In the genomic region with DNA sequence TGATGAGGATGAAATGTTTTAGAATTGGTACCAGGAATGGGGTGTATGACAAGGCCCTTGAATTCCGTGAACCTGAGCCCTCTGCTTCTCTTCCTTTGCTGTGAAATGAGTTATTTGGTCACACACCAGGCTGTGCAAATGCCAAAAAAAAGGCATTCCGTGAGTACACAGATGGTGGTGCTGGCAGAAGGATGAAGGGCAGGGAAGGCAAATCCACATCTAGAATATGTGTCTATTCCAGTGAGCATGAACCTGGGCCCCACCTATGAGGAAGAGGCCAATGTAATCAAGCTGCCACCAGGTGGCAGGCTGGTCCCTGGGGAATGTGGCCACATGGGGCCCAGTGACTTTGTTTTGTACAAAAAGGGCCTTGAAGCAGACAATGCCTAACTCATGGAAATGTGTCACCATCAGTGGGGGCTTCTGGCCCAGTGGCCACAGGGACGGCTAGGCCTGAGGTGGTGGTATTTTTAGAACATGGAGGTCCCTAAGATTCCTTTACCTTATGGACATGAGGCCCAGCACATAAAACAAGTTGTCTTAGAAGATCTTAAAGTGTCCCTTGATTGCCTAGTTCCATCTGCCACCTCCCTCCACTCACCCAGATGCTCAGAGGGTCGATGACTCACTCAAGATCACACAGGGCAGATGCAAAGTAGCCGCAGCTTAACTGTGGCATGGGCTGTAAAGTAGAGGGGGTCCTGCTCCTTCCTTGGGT, we compare ENCODE assay signal across 8 cellular contexts. TPM values are rescaled to one million over a fixed set of nuclear protein-coding genes. Genes with fewer than 3 reads are reported as not detected.
DNase-seq lines count a peak whose midpoint lies in the region; ATAC-seq and TF ChIP-seq lines count a peak whose summit lies in the region.

No MANE protein-coding gene starts in this region.

- ATAC-seq in lung (ENCODE audit: insufficient read depth, low FRiP score) (peak; percentile 39), HG02588 (IDR thresholded peaks at IDR 0.05; ENCODE audit: unreplicated experiment) (no peak)

- peak; percentile 9 for DNase-seq in NCI-H226
- peak; percentile 79 to 82 for DNase-seq in activated CD4-positive, alpha-beta T cell treated with anti-CD3 and anti-CD28 coated beads for 4 hours
- no peak for DNase-seq in chondrocyte (ENCODE audit: low spot score)
- peak; percentile 72 for DNase-seq in lung (ENCODE audit: low spot score)
- peak; percentile 59 to 73 for DNase-seq in stimulated activated CD8-positive, alpha-beta memory T cell treated with anti-CD3 and anti-CD28 coated beads, Interleukin-15, amount 100 ng/mL, for 48 hours (ENCODE audit: low read depth in 2 of 2)

- 60 to 71% methylated on average over 5 of the region's 5 CpGs for WGBS in lung, 2 donors

- H3K4me1 Mint-ChIP-seq in chondrocyte (ENCODE audit: low read depth): peaks cover 17% of the 10 kb centered on the region

- no peak overlapping the region for H3K27ac Mint-ChIP-seq in chondrocyte (ENCODE audit: unreplicated experiment)

- H3K9me3 Mint-ChIP-seq in chondrocyte (ENCODE audit: low read depth): no peaks in the 10 kb centered on the region

- H3K27ac ChIP-seq in 22Rv1 (no peak overlapping the region), lung (ENCODE audit: low read depth in 1 of 2, low read length in 1 of 2) (no peak overlapping the region)

- H3K4me1 ChIP-seq in lung (ENCODE audit: control insufficient read depth in 2 of 2, insufficient read depth in 2 of 2, low read length in 2 of 2): peaks cover 0 to 6% of the 10 kb centered on the region in 2 donors

- H3K27me3 Mint-ChIP-seq in chondrocyte (ENCODE audit: low read depth): no peaks in the 10 kb centered on the region

- no peaks in the 10 kb centered on the region for H3K36me3 ChIP-seq in lung (ENCODE audit: control insufficient read depth in 2 of 2, insufficient read depth in 2 of 2, low read length in 2 of 2)

- no peak overlapping the region for H3K4me3 ChIP-seq in lung

- H3K36me3 Mint-ChIP-seq in chondrocyte (ENCODE audit: low read depth): no peaks in the 10 kb centered on the region

- H3K27me3 ChIP-seq in lung (ENCODE audit: control insufficient read depth, insufficient read depth): no peaks in the 10 kb centered on the region

- no peak overlapping the region for H3K4me3 Mint-ChIP-seq in chondrocyte (ENCODE audit: unreplicated experiment)

- peaks cover 0 to 2% of the 10 kb centered on the region in 2 donors for H3K9me3 ChIP-seq in lung (ENCODE audit: control insufficient read depth in 2 of 2, insufficient read depth in 1 of 2, low read length in 1 of 2)

- TF ChIP-seq CTCF in 22Rv1 (IDR thresholded peaks at IDR 0.05) (peak; percentile 93), GM12872 (IDR thresholded peaks at IDR 0.05; ENCODE audit: insufficient read depth, low read depth, low read length) (peak; percentile 89), chondrocyte (IDR thresholded peaks at IDR 0.05) (peak; percentile 79), lung (IDR thresholded peaks at IDR 0.05; ENCODE audit: control extremely low read depth, extremely low read depth) (peak; percentile 89)

RNA-seq across cellular contexts. Expression of gene RNF215, which starts 3.9 kb away (rescaled TPM):
- 35.2 to 36.2 TPM (median 36.0 TPM) in 3 replicates for total RNA-seq in chondrocyte
- total RNA-seq in lung: 10 to 100 TPM in 1 of 2 donors, 1 to 10 TPM in 1; 8.5 to 19.7 TPM
- 10 to 100 TPM in 1 of 2 donors, 1 to 10 TPM in 1; 8.9 to 10.4 TPM for polyA plus RNA-seq in lung

RNA-seq across cellular contexts. Expression of gene SEC14L2, which starts 5.7 kb away (rescaled TPM):
- total RNA-seq in chondrocyte (15.5 to 39.5 TPM (median 15.6 TPM) in 3 replicates), lung (10 to 100 TPM in 1 of 2 donors, 1 to 10 TPM in 1; 8.8 to 10.3 TPM)
- polyA plus RNA-seq in lung: 1 to 10 TPM; 6.1 to 7.2 TPM

RNA-seq across cellular contexts. Expression of gene CCDC157, which starts 34.3 kb away (rescaled TPM):
- total RNA-seq in chondrocyte (2.1 to 3.1 TPM (median 2.3 TPM) in 3 replicates), lung (10 to 100 TPM; 10.9 to 11.9 TPM)
- polyA plus RNA-seq in lung: 1 to 10 TPM; 4.1 to 6.0 TPM

RNA-seq across cellular contexts. Expression of gene MTFP1, which starts 34.4 kb away (rescaled TPM):
- 9.3 to 12.7 TPM (median 12.1 TPM) in 3 replicates for total RNA-seq in chondrocyte
- 10 to 100 TPM in 1 of 2 donors, 1 to 10 TPM in 1; 1.8 to 21.0 TPM for total RNA-seq in lung
- polyA plus RNA-seq in lung: 10 to 100 TPM; 30.0 to 40.0 TPM

RNA-seq across cellular contexts. Expression of gene SF3A1, which starts 34.4 kb away (rescaled TPM):
- 110 to 127 TPM (median 115 TPM) in 3 replicates for total RNA-seq in chondrocyte
- total RNA-seq in lung: 100 to 1,000 TPM in 1 of 2 donors, 10 to 100 TPM in 1; 52.8 to 157 TPM
- polyA plus RNA-seq in lung: 10 to 100 TPM; 15.8 to 37.4 TPM
